1 cellular context compared by ENCODE assay signal in genomic region chr16:58013201-58013956, GRCh38.
TF ChIP-seq lines count a peak whose summit lies in the region.

No MANE protein-coding gene starts in this region.

TF ChIP-seq in HepG2, 621 proteins besides CTCF, POLR2A, EP300 and RAD21:
- TF ChIP-seq ZNF629 (CRISPR knock-in tag; conservative IDR thresholded peaks at IDR 0.05) (peak; percentile 87), IKZF4 (CRISPR knock-in tag; IDR thresholded peaks at IDR 0.05; ENCODE audit: borderline replicate concordance, low read depth, not compliant biosample characterization) (no peak), HNRNPUL1 (IDR thresholded peaks at IDR 0.05; ENCODE audit: low read depth, low read length) (no peak), RCOR2 (CRISPR knock-in tag; IDR thresholded peaks at IDR 0.05) (no peak), SNAPC2 (CRISPR knock-in tag; IDR thresholded peaks at IDR 0.05) (no peak)
